13 cellular contexts compared by ENCODE assay signal in genomic region chr20:62711703-62712101, GRCh38. TPM values are rescaled to one million over a fixed set of nuclear protein-coding genes. Genes with fewer than 3 reads are reported as not detected.
DNase-seq lines count a peak whose midpoint lies in the region; ATAC-seq and TF ChIP-seq lines count a peak whose summit lies in the region.
"Had no signal": no experiment of that assay in that cellular context is flagged by ENCODE, and none has a peak within 500 bp of the region (broad histone marks: within the 10 kb centered on the region; RNA-seq: fewer than 3 reads in every experiment).

No MANE protein-coding gene starts in this region.

- no peaks in the 10 kb centered on the region for H3K36me3 ChIP-seq in right atrium auricular region
- H3K36me3 ChIP-seq: tibial nerve had no signal

- H3K27me3 ChIP-seq in right cardiac atrium (ENCODE audit: control insufficient read depth, insufficient read depth): no peaks in the 10 kb centered on the region
- H3K27me3 ChIP-seq in right atrium auricular region: peaks cover 5 to 34% of the 10 kb centered on the region in 2 donors

- H3K9me3 ChIP-seq in right cardiac atrium (ENCODE audit: control insufficient read depth, low read length) (no peaks in the 10 kb centered on the region), right atrium auricular region (no peaks in the 10 kb centered on the region)

- no peak overlapping the region for H3K27ac ChIP-seq in right cardiac atrium (ENCODE audit: low read length)
- H3K27ac ChIP-seq in right atrium auricular region: no peak overlapping the region
- H3K27ac ChIP-seq: tibial nerve had no signal

- no peak for TF ChIP-seq CTCF in right atrium auricular region (IDR thresholded peaks at IDR 0.05)
- TF ChIP-seq CTCF in lower leg skin (IDR thresholded peaks at IDR 0.05): no peak

- WGBS in right cardiac atrium: 48% methylated on average over 23 of the region's 23 CpGs
- 66 to 69% methylated on average over 17 of the region's 23 CpGs for WGBS in lower leg skin, 2 donors

- H3K4me3 ChIP-seq in right cardiac atrium (ENCODE audit: low read length) (no peak overlapping the region), right atrium auricular region (no peak overlapping the region), lower leg skin (ENCODE audit: low read depth, poor library complexity, severe bottlenecking) (no peak overlapping the region)
- H3K4me3 ChIP-seq: tibial nerve had no signal

- ATAC-seq in right cardiac atrium: peak in 1 of 2 donors; percentile 8
- ATAC-seq in HG03196 (IDR thresholded peaks at IDR 0.05; ENCODE audit: unreplicated experiment): no peak
- no peak for ATAC-seq in GM19455 (IDR thresholded peaks at IDR 0.05; ENCODE audit: unreplicated experiment)
- no peak for ATAC-seq in GM18870 (IDR thresholded peaks at IDR 0.05; ENCODE audit: unreplicated experiment)

- intact Hi-C loops in right cardiac atrium (cut with DNase I): no loop called here
- intact Hi-C loops in lower leg skin (cut with DNase I; ENCODE audit: low total_unique reads): no loop called here

- DNase-seq in right cardiac atrium (peak in 2 of 3 donors; percentile 52 to 65), right atrium auricular region (ENCODE audit: low spot score) (no peak), NCI-H2196 (lab: John Stamatoyannopoulos, UW; ENCODE audit: unreplicated experiment) (peak; percentile 94), cerebellar cortex (ENCODE audit: low spot score) (peak; percentile 11), lower leg skin (ENCODE audit: low spot score in 2 of 2) (no peak)
- DNase-seq: glutamatergic neuron, KBM-7, NCI-H1694 had no signal

- no peak for TF ChIP-seq POLR2A in lower leg skin (IDR thresholded peaks at IDR 0.05)

- H3K4me1 ChIP-seq in right cardiac atrium (ENCODE audit: control insufficient read depth, insufficient read depth, low read length): no peaks in the 10 kb centered on the region
- peaks cover 0 to 24% of the 10 kb centered on the region in 2 donors for H3K4me1 ChIP-seq in right atrium auricular region

RNA-seq across cellular contexts. Expression of gene NTSR1, which starts 3.1 kb away (rescaled TPM):
- total RNA-seq in right cardiac atrium (under 1 TPM in 1 of 4 donors, not detected in 3; 0.06 TPM), right atrium auricular region (under 1 TPM in 1 of 2 donors, not detected in 1; 0.43 TPM), lower leg skin (under 1 TPM in 3 of 4 donors, not detected in 1; 0.07 to 0.61 (median 0.13) TPM)
- not detected for polyA plus RNA-seq in right cardiac atrium
- total RNA-seq: mesenteric fat pad had no signal

Comparison
In these comparisons a context has a peak if more than half of its experiments do, and no peak if none do; other contexts are left out.
1. DNase-seq: peak in right cardiac atrium (2 of 3), NCI-H2196 (single experiment) and cerebellar cortex (single experiment); none in right atrium auricular region (single experiment) and lower leg skin (0 of 2).